In genomic region chr19:40786060-40787037, GRCh38 we compare ENCODE assay signal across 28 cellular contexts. TPM values are rescaled to one million over a fixed set of nuclear protein-coding genes. Genes with fewer than 3 reads are reported as not detected.
A peak's percentile ranks its signal among the peaks of the same experiment; 100 is the strongest.
DNase-seq lines count a peak whose midpoint lies in the region; ATAC-seq, FAIRE-seq and TF ChIP-seq lines count a peak whose summit lies in the region.
"Had no signal": no experiment of that assay in that cellular context is flagged by ENCODE, and none has a peak within 500 bp of the region (broad histone marks: within the 10 kb centered on the region; RNA-seq: fewer than 3 reads in every experiment).

No MANE protein-coding gene starts in this region.

- no peaks in the 10 kb centered on the region for H3K36me3 ChIP-seq in HepG2 (replicated peaks in 1 of 2; ENCODE audit: control insufficient read depth in 1 of 2, insufficient read depth in 2 of 2, low read length in 2 of 2)
- H3K36me3 ChIP-seq in right lobe of liver = no peaks in the 10 kb centered on the region
- H3K36me3 ChIP-seq in aorta (ENCODE audit: control insufficient read depth in 1 of 2, insufficient read depth in 2 of 2, low read length in 1 of 2) = peaks cover 0 to 2% of the 10 kb centered on the region in 2 donors
- H3K36me3 ChIP-seq: brain microvascular endothelial cell had no signal

- DNase-seq in HepG2 (ENCODE audit: low spot score) (no peak), right lobe of liver (no peak), WTC11 (ENCODE audit: low spot score) (no peak), aorta (no peak)
- DNase-seq in natural killer cell treated with Interleukin-12 subunit alpha and Interleukin-12 subunit beta and Interleukin-15 and Interleukin-18, amount 100 ng/mL, for 72 hours (ENCODE audit: low spot score) = no peak
- DNase-seq in activated CD8-positive, alpha-beta memory T cell treated with anti-CD3 and anti-CD28 coated beads for 24 hours = no peak
- DNase-seq: brain microvascular endothelial cell; DMS 273 treated with DMSO at 0.1 percent for 48 hours; foreskin fibroblast; KG1; left colon; mesenchymal stem cell; MM.1S; NCI-H1417; NCI-H2081 treated with DMSO at 0.1 percent for 48 hours; NCI-H446; retina; stimulated activated CD4-positive, alpha-beta T cell treated with anti-CD3 and anti-CD28 coated beads, Interleukin-2, amount 100 ng/mL, for 24 hours; T-helper 9 cell had no signal

- H3K36me3 Mint-ChIP-seq in WTC11 = peaks cover 11% of the 10 kb centered on the region
- peaks cover 14% of the 10 kb centered on the region for H3K36me3 Mint-ChIP-seq in natural killer cell treated with Interleukin-12 subunit alpha and Interleukin-12 subunit beta and Interleukin-15 and Interleukin-18, amount 100 ng/mL, for 72 hours

- BruUV-seq in HepG2 (replicated peaks; lab: Mats Ljungman, UMichigan) = no TSS peak

- H3K27me3 Mint-ChIP-seq in WTC11 (ENCODE audit: low read depth) = no peaks in the 10 kb centered on the region
- H3K27me3 Mint-ChIP-seq in natural killer cell treated with Interleukin-12 subunit alpha and Interleukin-12 subunit beta and Interleukin-15 and Interleukin-18, amount 100 ng/mL, for 72 hours = no peaks in the 10 kb centered on the region

- no peaks in the 10 kb centered on the region for H4K20me1 ChIP-seq in HepG2 (ENCODE audit: insufficient read depth, low read length)

- no peak overlapping the region for H3K4me3 Mint-ChIP-seq in WTC11
- no peak overlapping the region for H3K4me3 Mint-ChIP-seq in natural killer cell treated with Interleukin-12 subunit alpha and Interleukin-12 subunit beta and Interleukin-15 and Interleukin-18, amount 100 ng/mL, for 72 hours

- POLR2A ChIA-PET in HepG2 (lab: Yijun Ruan, JAX) (interaction anchor here (0.6 to 1.6 kb wide), 5 partner anchors 8 to 36 kb away, joined by 3 to 7 read pairs (median 5); partner anchors contain the start of genes ACTMAP, RAB4B and SNRPA), WTC11 (lab: Charles Lee) (interaction anchor here (0.6 to 1.3 kb wide), 2 partner anchors 9 to 51 kb away, joined by 5 to 9 read pairs; partner anchors contain the start of gene RAB4B)

- TF ChIP-seq EP300 in HepG2 (IDR thresholded peaks at IDR 0.05; ENCODE audit: low read depth in 2 of 2, low read length in 2 of 2) (no peak), HepG2 (CRISPR knock-in tag; IDR thresholded peaks at IDR 0.05; ENCODE audit: borderline replicate concordance) (no peak)

- H3K27ac Mint-ChIP-seq in WTC11 = peak overlapping the region; percentile 44
- H3K27ac Mint-ChIP-seq in natural killer cell treated with Interleukin-12 subunit alpha and Interleukin-12 subunit beta and Interleukin-15 and Interleukin-18, amount 100 ng/mL, for 72 hours = peak overlapping the region; percentile 56 to 80

- peaks cover 3% of the 10 kb centered on the region; the same call in 1 of the 2 replicates for H3K4me1 Mint-ChIP-seq in WTC11
- peaks cover 29 to 34% of the 10 kb centered on the region in 2 donors for H3K4me1 Mint-ChIP-seq in natural killer cell treated with Interleukin-12 subunit alpha and Interleukin-12 subunit beta and Interleukin-15 and Interleukin-18, amount 100 ng/mL, for 72 hours (ENCODE audit: low read depth in 2 of 2)

- intact Hi-C loops in HepG2 (cut with micrococcal nuclease; ENCODE audit: unreplicated experiment) (no loop called here), right lobe of liver (cut with DNase I) (no loop called here), aorta (cut with DNase I) (no loop called here)

- TF ChIP-seq POLR2A in HepG2 (IDR thresholded peaks at IDR 0.05; ENCODE audit: insufficient read depth in 1 of 2, low read depth in 2 of 2, low read length in 2 of 2) (no peak), right lobe of liver (IDR thresholded peaks at IDR 0.05) (no peak)

- H3K4me2 ChIP-seq in HepG2 (ENCODE audit: low read depth, low read length) = no peak overlapping the region
- H3K4me2 ChIP-seq: smooth muscle cell had no signal

- peaks cover 31% of the 10 kb centered on the region for H3K4me1 ChIP-seq in HepG2 (ENCODE audit: insufficient read depth, low read length)
- H3K4me1 ChIP-seq in right lobe of liver = peaks cover 0 to 13% (median 4%) of the 10 kb centered on the region in 4 donors
- no peaks in the 10 kb centered on the region for H3K4me1 ChIP-seq in aorta (ENCODE audit: control insufficient read depth in 1 of 2, insufficient read depth in 2 of 2, low read length in 2 of 2)

- H2AFZ ChIP-seq in HepG2 (ENCODE audit: low read length) = no peak overlapping the region

- no peaks in the 10 kb centered on the region for H3K27me3 ChIP-seq in HepG2 (ENCODE audit: control insufficient read depth in 1 of 2, insufficient read depth in 2 of 2, low read length in 2 of 2)
- no peaks in the 10 kb centered on the region for H3K27me3 ChIP-seq in right lobe of liver
- no peaks in the 10 kb centered on the region for H3K27me3 ChIP-seq in aorta (ENCODE audit: control insufficient read depth in 1 of 2, insufficient read depth in 2 of 2, low read length in 1 of 2)
- H3K27me3 ChIP-seq: brain microvascular endothelial cell had no signal

- no peak for TF ChIP-seq CTCF in HepG2 (CRISPR knock-in tag; IDR thresholded peaks at IDR 0.05)
- no peak for TF ChIP-seq CTCF in right lobe of liver (IDR thresholded peaks at IDR 0.05)
- no peak for TF ChIP-seq CTCF in WTC11 (IDR thresholded peaks at IDR 0.05)

- no peak for TF ChIP-seq RAD21 in HepG2 (CRISPR knock-in tag; IDR thresholded peaks at IDR 0.05)

- FAIRE-seq in HepG2 (lab: Jason Lieb, UNC) = no peak

- H3K9me3 Mint-ChIP-seq in WTC11 = no peaks in the 10 kb centered on the region
- H3K9me3 Mint-ChIP-seq in natural killer cell treated with Interleukin-12 subunit alpha and Interleukin-12 subunit beta and Interleukin-15 and Interleukin-18, amount 100 ng/mL, for 72 hours = no peaks in the 10 kb centered on the region

- no peaks in the 10 kb centered on the region for H3K79me2 ChIP-seq in HepG2 (ENCODE audit: insufficient read depth, low read length)

- in situ Hi-C loops in HepG2 (cut with HindIII; ENCODE audit: extremely low pct_ligation_motif_present, low pct_unique_long_range_greater_than_20kb) = no loop called here

- H3K27ac ChIP-seq in HepG2 (ENCODE audit: extremely low read length, insufficient read depth, low read length) = no peak overlapping the region
- H3K27ac ChIP-seq in right lobe of liver = no peak overlapping the region
- no peak overlapping the region for H3K27ac ChIP-seq in aorta (ENCODE audit: low read depth in 1 of 2, low read length in 2 of 2)
- H3K27ac ChIP-seq: brain microvascular endothelial cell had no signal

- 67% methylated on average over 14 of the region's 25 CpGs for WGBS in HepG2 (ENCODE audit: low lambda C conversion rate)
- WGBS in right lobe of liver (ENCODE audit: insufficient coverage, low coverage, low lambda C conversion rate, missing lambda C conversion rate) = 100% methylated on average over 4 of the region's 25 CpGs
- 92 to 93% methylated on average over 25 of the region's 25 CpGs for WGBS in aorta, 2 donors

- H3K9me3 ChIP-seq in HepG2 (ENCODE audit: low read length) = no peaks in the 10 kb centered on the region
- H3K9me3 ChIP-seq in right lobe of liver = no peaks in the 10 kb centered on the region
- no peaks in the 10 kb centered on the region for H3K9me3 ChIP-seq in aorta (ENCODE audit: control insufficient read depth, low read length)
- H3K9me3 ChIP-seq: thoracic aorta had no signal

- H3K4me3 ChIP-seq in HepG2 (replicated peaks in 1 of 3; ENCODE audit: insufficient read depth in 1 of 3, low read depth in 2 of 3, low read length in 3 of 3) = no peak overlapping the region
- H3K4me3 ChIP-seq in right lobe of liver = no peak overlapping the region
- no peak overlapping the region for H3K4me3 ChIP-seq in aorta (ENCODE audit: low read length in 2 of 2)
- H3K4me3 ChIP-seq: smooth muscle cell, thoracic aorta had no signal

- H3K9ac ChIP-seq in HepG2 (ENCODE audit: insufficient read depth, low read depth, low read length) = no peak overlapping the region

- CTCF ChIA-PET in HepG2 (lab: Yijun Ruan, JAX; ENCODE audit: low intra/inter-chr PET ratio, low total read pairs) (no interaction called here), WTC11 (lab: Charles Lee) (interaction anchor here (0.6 to 2.5 kb wide), 5 partner anchors 9 to 32 kb away, joined by 3 to 11 read pairs (median 5); partner anchors contain the start of gene EGLN2)

- ATAC-seq in HepG2 = peak; percentile 31
- no peak for ATAC-seq in right lobe of liver
- peak; percentile 26; the same call in 1 of the 2 replicates for ATAC-seq in WTC11
- ATAC-seq in natural killer cell treated with Interleukin-12 subunit alpha and Interleukin-12 subunit beta and Interleukin-15 and Interleukin-18, amount 100 ng/mL, for 72 hours = peak in 1 of 2 donors; percentile 17
- ATAC-seq in aorta (ENCODE audit: low FRiP score) = peak; percentile 55
- no peak for ATAC-seq in GM21737 (IDR thresholded peaks at IDR 0.05; ENCODE audit: unreplicated experiment)
- ATAC-seq in HG03460 (IDR thresholded peaks at IDR 0.05; ENCODE audit: unreplicated experiment) = no peak
- ATAC-seq: left colon, SK-N-SH treated with all-trans-retinoic acid at 6 μM for 48 hours had no signal

RNA-seq across cellular contexts. Expression of gene RAB4B, which starts 8.3 kb away (rescaled TPM):
- total RNA-seq in HepG2 (2016; rRNA removed; fragmentation: Illumina TruSeq; extraction: Trizol) = 2.2 and 3.3 TPM in 2 replicates
- 1.3 and 2.3 TPM in 2 replicates for total RNA-seq in HepG2 (2016; cell fraction: cytosol; rRNA removed; fragmentation: Illumina TruSeq; extraction: Trizol; ENCODE audit: low read depth)
- total RNA-seq in HepG2 (2016; cell fraction: insoluble cytoplasmic fraction; rRNA removed; fragmentation: Illumina TruSeq; extraction: Trizol) = 2.1 and 3.5 TPM in 2 replicates
- 2.2 and 2.4 TPM in 2 replicates for total RNA-seq in HepG2 (2016; cell fraction: membrane; rRNA removed; fragmentation: Illumina TruSeq; extraction: Trizol)
- 3.3 and 4.5 TPM in 2 replicates for total RNA-seq in HepG2 (2016; cell fraction: nucleus; rRNA removed; fragmentation: Illumina TruSeq; extraction: Trizol)
- polyA plus RNA-seq in HepG2 (2011; rRNA removed) = 5.4 and 6.1 TPM in 2 replicates
- polyA plus RNA-seq in HepG2 (2011; cell fraction: cytosol; rRNA removed) = 8.5 and 11.8 TPM in 2 replicates
- 11.9 and 12.0 TPM in 2 replicates for polyA plus RNA-seq in HepG2 (2011; cell fraction: nucleus; rRNA removed)
- 4.2 and 5.6 TPM in 2 replicates for polyA plus RNA-seq in HepG2 (2012)
- 3.1 and 4.5 TPM in 2 replicates for polyA plus RNA-seq in HepG2 (2016; cell fraction: cytosol; fragmentation: Illumina TruSeq; extraction: Trizol; ENCODE audit: low read depth)
- polyA plus RNA-seq in HepG2 (2016; cell fraction: insoluble cytoplasmic fraction; fragmentation: Illumina TruSeq; extraction: Trizol; ENCODE audit: low read depth) = 3.4 and 4.4 TPM in 2 replicates
- 3.8 and 3.9 TPM in 2 replicates for polyA plus RNA-seq in HepG2 (2016; cell fraction: membrane; fragmentation: Illumina TruSeq; extraction: Trizol; ENCODE audit: low read depth)
- 13.8 and 16.0 TPM in 2 replicates for polyA plus RNA-seq in HepG2 (2016; cell fraction: nucleus; fragmentation: Illumina TruSeq; extraction: Trizol; ENCODE audit: insufficient read depth, low read depth)
- 2.7 and 3.9 TPM in 2 replicates for polyA minus RNA-seq in HepG2 (2011; rRNA and poly(A)+ RNA removed; ENCODE audit: low replicate concordance)
- polyA minus RNA-seq in HepG2 (2011; cell fraction: cytosol; rRNA and poly(A)+ RNA removed) = 1.9 and 3.3 TPM in 2 replicates
- 1.9 and 2.2 TPM in 2 replicates for polyA minus RNA-seq in HepG2 (2011; cell fraction: nucleus; rRNA and poly(A)+ RNA removed)
- total RNA-seq in right lobe of liver = 10 to 100 TPM in 3 of 6 experiments, 1 to 10 TPM in 3; 6.4 to 17.2 (median 10.2) TPM
- total RNA-seq in WTC11 (2021) = 29.7 to 34.1 TPM (median 30.5 TPM) in 3 replicates
- 100 to 1,000 TPM in 1 of 2 donors, 10 to 100 TPM in 1; 83.3 to 128 TPM for total RNA-seq in natural killer cell treated with Interleukin-12 subunit alpha and Interleukin-12 subunit beta and Interleukin-15 and Interleukin-18, amount 100 ng/mL, for 72 hours
- total RNA-seq in aorta = 10 to 100 TPM; 28.1 to 33.3 TPM
- 10 to 100 TPM; 19.3 to 67.2 TPM for polyA plus RNA-seq in aorta

RNA-seq across cellular contexts. Expression of gene MIA, which starts 11.0 kb away (rescaled TPM):
- total RNA-seq in HepG2 (2016; rRNA removed; fragmentation: Illumina TruSeq; extraction: Trizol) (not detected in 2 replicates), right lobe of liver (1 to 10 TPM in 2 of 6 experiments, under 1 TPM in 1, not detected in 3; 0.86 to 1.9 (median 1.1) TPM), WTC11 (2021) (not detected in 3 replicates), aorta (1 to 10 TPM; 1.7 to 3.6 TPM)
- total RNA-seq in HepG2 (2016; cell fraction: cytosol; rRNA removed; fragmentation: Illumina TruSeq; extraction: Trizol; ENCODE audit: low read depth) = not detected in 2 replicates
- not detected in 2 replicates for total RNA-seq in HepG2 (2016; cell fraction: insoluble cytoplasmic fraction; rRNA removed; fragmentation: Illumina TruSeq; extraction: Trizol)
- not detected in 2 replicates for total RNA-seq in HepG2 (2016; cell fraction: membrane; rRNA removed; fragmentation: Illumina TruSeq; extraction: Trizol)
- not detected in 2 replicates for total RNA-seq in HepG2 (2016; cell fraction: nucleus; rRNA removed; fragmentation: Illumina TruSeq; extraction: Trizol)
- polyA plus RNA-seq in HepG2 (2011; rRNA removed) (0.61 and 2.5 TPM in 2 replicates), aorta (not detected)
- 0.25 TPM in 1 of 2 replicates, not detected in the other for polyA plus RNA-seq in HepG2 (2011; cell fraction: cytosol; rRNA removed)
- polyA plus RNA-seq in HepG2 (2011; cell fraction: nucleus; rRNA removed) = 1.1 and 5.8 TPM in 2 replicates
- 1.5 and 1.6 TPM in 2 replicates for polyA plus RNA-seq in HepG2 (2012)
- not detected in 2 replicates for polyA plus RNA-seq in HepG2 (2016; cell fraction: cytosol; fragmentation: Illumina TruSeq; extraction: Trizol; ENCODE audit: low read depth)
- not detected in 2 replicates for polyA plus RNA-seq in HepG2 (2016; cell fraction: insoluble cytoplasmic fraction; fragmentation: Illumina TruSeq; extraction: Trizol; ENCODE audit: low read depth)
- polyA plus RNA-seq in HepG2 (2016; cell fraction: membrane; fragmentation: Illumina TruSeq; extraction: Trizol; ENCODE audit: low read depth) = not detected in 2 replicates
- not detected in 2 replicates for polyA plus RNA-seq in HepG2 (2016; cell fraction: nucleus; fragmentation: Illumina TruSeq; extraction: Trizol; ENCODE audit: insufficient read depth, low read depth)
- 1.6 TPM in 1 of 2 replicates, not detected in the other for polyA minus RNA-seq in HepG2 (2011; rRNA and poly(A)+ RNA removed; ENCODE audit: low replicate concordance)
- polyA minus RNA-seq in HepG2 (2011; cell fraction: cytosol; rRNA and poly(A)+ RNA removed) = not detected in 2 replicates
- polyA minus RNA-seq in HepG2 (2011; cell fraction: nucleus; rRNA and poly(A)+ RNA removed) = 1.7 and 4.5 TPM in 2 replicates
- 1 to 10 TPM; 1.1 to 2.4 TPM for total RNA-seq in natural killer cell treated with Interleukin-12 subunit alpha and Interleukin-12 subunit beta and Interleukin-15 and Interleukin-18, amount 100 ng/mL, for 72 hours
- total RNA-seq: epithelial cell of proximal tubule, myocyte, OCI-LY7, osteocyte, thoracic aorta had no signal

RNA-seq across cellular contexts. Expression of gene EGLN2, which starts 12.6 kb away (rescaled TPM):
- total RNA-seq in HepG2 (2016; rRNA removed; fragmentation: Illumina TruSeq; extraction: Trizol) (32.4 and 40.8 TPM in 2 replicates), right lobe of liver (10 to 100 TPM; 34.5 to 47.0 (median 37.4) TPM), WTC11 (2021) (97.7 to 106 TPM (median 102 TPM) in 3 replicates), aorta (100 to 1,000 TPM in 1 of 2 donors, 10 to 100 TPM in 1; 85.7 to 102 TPM)
- 19.0 and 19.4 TPM in 2 replicates for total RNA-seq in HepG2 (2016; cell fraction: cytosol; rRNA removed; fragmentation: Illumina TruSeq; extraction: Trizol; ENCODE audit: low read depth)
- 37.6 and 41.3 TPM in 2 replicates for total RNA-seq in HepG2 (2016; cell fraction: insoluble cytoplasmic fraction; rRNA removed; fragmentation: Illumina TruSeq; extraction: Trizol)
- 39.4 and 40.9 TPM in 2 replicates for total RNA-seq in HepG2 (2016; cell fraction: membrane; rRNA removed; fragmentation: Illumina TruSeq; extraction: Trizol)
- total RNA-seq in HepG2 (2016; cell fraction: nucleus; rRNA removed; fragmentation: Illumina TruSeq; extraction: Trizol) = 27.3 and 29.2 TPM in 2 replicates
- polyA plus RNA-seq in HepG2 (2011; rRNA removed) (16.5 and 25.4 TPM in 2 replicates), aorta (100 to 1,000 TPM in 1 of 2 donors, 10 to 100 TPM in 1; 60.0 to 120 TPM)
- polyA plus RNA-seq in HepG2 (2011; cell fraction: cytosol; rRNA removed) = 16.4 and 23.8 TPM in 2 replicates
- 38.7 and 44.6 TPM in 2 replicates for polyA plus RNA-seq in HepG2 (2011; cell fraction: nucleus; rRNA removed)
- polyA plus RNA-seq in HepG2 (2012) = 14.0 and 22.0 TPM in 2 replicates
- polyA plus RNA-seq in HepG2 (2016; cell fraction: cytosol; fragmentation: Illumina TruSeq; extraction: Trizol; ENCODE audit: low read depth) = 13.6 and 14.2 TPM in 2 replicates
- 31.3 and 33.0 TPM in 2 replicates for polyA plus RNA-seq in HepG2 (2016; cell fraction: insoluble cytoplasmic fraction; fragmentation: Illumina TruSeq; extraction: Trizol; ENCODE audit: low read depth)
- 24.9 and 27.6 TPM in 2 replicates for polyA plus RNA-seq in HepG2 (2016; cell fraction: membrane; fragmentation: Illumina TruSeq; extraction: Trizol; ENCODE audit: low read depth)
- polyA plus RNA-seq in HepG2 (2016; cell fraction: nucleus; fragmentation: Illumina TruSeq; extraction: Trizol; ENCODE audit: insufficient read depth, low read depth) = 40.6 and 43.6 TPM in 2 replicates
- polyA minus RNA-seq in HepG2 (2011; rRNA and poly(A)+ RNA removed; ENCODE audit: low replicate concordance) = 38.0 and 66.8 TPM in 2 replicates
- polyA minus RNA-seq in HepG2 (2011; cell fraction: cytosol; rRNA and poly(A)+ RNA removed) = 9.9 and 12.8 TPM in 2 replicates
- 16.5 and 19.2 TPM in 2 replicates for polyA minus RNA-seq in HepG2 (2011; cell fraction: nucleus; rRNA and poly(A)+ RNA removed)
- total RNA-seq in natural killer cell treated with Interleukin-12 subunit alpha and Interleukin-12 subunit beta and Interleukin-15 and Interleukin-18, amount 100 ng/mL, for 72 hours = 100 to 1,000 TPM; 119 to 136 TPM

RNA-seq across cellular contexts. Expression of gene SNRPA, which starts 35.3 kb away (rescaled TPM):
- 55.6 and 59.6 TPM in 2 replicates for total RNA-seq in HepG2 (2016; rRNA removed; fragmentation: Illumina TruSeq; extraction: Trizol)
- 30.9 and 37.5 TPM in 2 replicates for total RNA-seq in HepG2 (2016; cell fraction: cytosol; rRNA removed; fragmentation: Illumina TruSeq; extraction: Trizol; ENCODE audit: low read depth)
- total RNA-seq in HepG2 (2016; cell fraction: insoluble cytoplasmic fraction; rRNA removed; fragmentation: Illumina TruSeq; extraction: Trizol) = 43.3 and 60.9 TPM in 2 replicates
- total RNA-seq in HepG2 (2016; cell fraction: membrane; rRNA removed; fragmentation: Illumina TruSeq; extraction: Trizol) = 30.2 and 35.2 TPM in 2 replicates
- total RNA-seq in HepG2 (2016; cell fraction: nucleus; rRNA removed; fragmentation: Illumina TruSeq; extraction: Trizol) = 40.9 and 42.9 TPM in 2 replicates
- 111 and 162 TPM in 2 replicates for polyA plus RNA-seq in HepG2 (2011; rRNA removed)
- polyA plus RNA-seq in HepG2 (2011; cell fraction: cytosol; rRNA removed) = 36.8 and 67.8 TPM in 2 replicates
- 112 and 136 TPM in 2 replicates for polyA plus RNA-seq in HepG2 (2011; cell fraction: nucleus; rRNA removed)
- polyA plus RNA-seq in HepG2 (2012) = 55.3 and 58.7 TPM in 2 replicates
- polyA plus RNA-seq in HepG2 (2016; cell fraction: cytosol; fragmentation: Illumina TruSeq; extraction: Trizol; ENCODE audit: low read depth) = 31.4 and 37.9 TPM in 2 replicates
- 87.1 and 104 TPM in 2 replicates for polyA plus RNA-seq in HepG2 (2016; cell fraction: insoluble cytoplasmic fraction; fragmentation: Illumina TruSeq; extraction: Trizol; ENCODE audit: low read depth)
- polyA plus RNA-seq in HepG2 (2016; cell fraction: membrane; fragmentation: Illumina TruSeq; extraction: Trizol; ENCODE audit: low read depth) = 41.6 and 53.2 TPM in 2 replicates
- 106 and 112 TPM in 2 replicates for polyA plus RNA-seq in HepG2 (2016; cell fraction: nucleus; fragmentation: Illumina TruSeq; extraction: Trizol; ENCODE audit: insufficient read depth, low read depth)
- polyA minus RNA-seq in HepG2 (2011; rRNA and poly(A)+ RNA removed; ENCODE audit: low replicate concordance) = 182 and 255 TPM in 2 replicates
- 80.0 and 106 TPM in 2 replicates for polyA minus RNA-seq in HepG2 (2011; cell fraction: cytosol; rRNA and poly(A)+ RNA removed)
- 49.1 and 73.4 TPM in 2 replicates for polyA minus RNA-seq in HepG2 (2011; cell fraction: nucleus; rRNA and poly(A)+ RNA removed)
- 10 to 100 TPM; 21.4 to 33.1 (median 24.7) TPM for total RNA-seq in right lobe of liver
- 215 to 227 TPM (median 218 TPM) in 3 replicates for total RNA-seq in WTC11 (2021)
- total RNA-seq in natural killer cell treated with Interleukin-12 subunit alpha and Interleukin-12 subunit beta and Interleukin-15 and Interleukin-18, amount 100 ng/mL, for 72 hours = 100 to 1,000 TPM in 1 of 2 donors, 10 to 100 TPM in 1; 95.5 to 191 TPM
- 10 to 100 TPM; 40.5 to 47.2 TPM for total RNA-seq in aorta
- polyA plus RNA-seq in aorta = 10 to 100 TPM; 26.7 to 49.1 TPM

RNA-seq across cellular contexts. Expression of gene ACTMAP, which starts 36.1 kb away (rescaled TPM):
- 2.2 and 3.9 TPM in 2 replicates for total RNA-seq in HepG2 (2016; rRNA removed; fragmentation: Illumina TruSeq; extraction: Trizol)
- total RNA-seq in HepG2 (2016; cell fraction: cytosol; rRNA removed; fragmentation: Illumina TruSeq; extraction: Trizol; ENCODE audit: low read depth) = 2.1 and 5.1 TPM in 2 replicates
- total RNA-seq in HepG2 (2016; cell fraction: insoluble cytoplasmic fraction; rRNA removed; fragmentation: Illumina TruSeq; extraction: Trizol) = 2.2 and 3.3 TPM in 2 replicates
- total RNA-seq in HepG2 (2016; cell fraction: membrane; rRNA removed; fragmentation: Illumina TruSeq; extraction: Trizol) = 4.4 and 4.8 TPM in 2 replicates
- 3.9 and 4.4 TPM in 2 replicates for total RNA-seq in HepG2 (2016; cell fraction: nucleus; rRNA removed; fragmentation: Illumina TruSeq; extraction: Trizol)
- 7.9 and 11.3 TPM in 2 replicates for polyA plus RNA-seq in HepG2 (2011; rRNA removed)
- 4.7 and 5.7 TPM in 2 replicates for polyA plus RNA-seq in HepG2 (2011; cell fraction: cytosol; rRNA removed)
- polyA plus RNA-seq in HepG2 (2011; cell fraction: nucleus; rRNA removed) = 30.8 and 31.7 TPM in 2 replicates
- 13.1 and 16.5 TPM in 2 replicates for polyA plus RNA-seq in HepG2 (2012)
- 4.5 and 4.7 TPM in 2 replicates for polyA plus RNA-seq in HepG2 (2016; cell fraction: cytosol; fragmentation: Illumina TruSeq; extraction: Trizol; ENCODE audit: low read depth)
- 10.5 and 13.7 TPM in 2 replicates for polyA plus RNA-seq in HepG2 (2016; cell fraction: insoluble cytoplasmic fraction; fragmentation: Illumina TruSeq; extraction: Trizol; ENCODE audit: low read depth)
- polyA plus RNA-seq in HepG2 (2016; cell fraction: membrane; fragmentation: Illumina TruSeq; extraction: Trizol; ENCODE audit: low read depth) = 12.4 and 14.6 TPM in 2 replicates
- polyA plus RNA-seq in HepG2 (2016; cell fraction: nucleus; fragmentation: Illumina TruSeq; extraction: Trizol; ENCODE audit: insufficient read depth, low read depth) = 46.1 and 49.5 TPM in 2 replicates
- polyA minus RNA-seq in HepG2 (2011; rRNA and poly(A)+ RNA removed; ENCODE audit: low replicate concordance) = 11.2 and 11.8 TPM in 2 replicates
- polyA minus RNA-seq in HepG2 (2011; cell fraction: cytosol; rRNA and poly(A)+ RNA removed) = 8.1 and 9.0 TPM in 2 replicates
- 5.2 and 5.3 TPM in 2 replicates for polyA minus RNA-seq in HepG2 (2011; cell fraction: nucleus; rRNA and poly(A)+ RNA removed)
- 10 to 100 TPM in 2 of 6 experiments, 1 to 10 TPM in 4; 2.9 to 11.2 (median 4.4) TPM for total RNA-seq in right lobe of liver
- total RNA-seq in WTC11 (2021) = 29.6 to 42.4 TPM (median 40.2 TPM) in 3 replicates
- 10 to 100 TPM; 10.9 to 16.6 TPM for total RNA-seq in natural killer cell treated with Interleukin-12 subunit alpha and Interleukin-12 subunit beta and Interleukin-15 and Interleukin-18, amount 100 ng/mL, for 72 hours
- 1 to 10 TPM; 4.2 to 6.1 TPM for total RNA-seq in aorta
- polyA plus RNA-seq in aorta = 1 to 10 TPM in 1 of 2 donors, under 1 TPM in 1; 0.88 to 3.2 TPM

Comparison
In these comparisons a context has a peak if more than half of its experiments do, and no peak if none do; other contexts are left out.
1. ATAC-seq: peak in HepG2 (single experiment), WTC11 (single experiment) and aorta (single experiment); none in right lobe of liver (0 of 4), GM21737 (single experiment) and HG03460 (single experiment).